In genomic region chrX:2691543-2692220, GRCh38 we compare ENCODE assay signal across 7 cellular contexts. TPM values are rescaled to one million over a fixed set of nuclear protein-coding genes. Genes with fewer than 3 reads are reported as not detected.
A peak's percentile ranks its signal among the peaks of the same experiment; 100 is the strongest.
DNase-seq lines count a peak whose midpoint lies in the region; ATAC-seq and TF ChIP-seq lines count a peak whose summit lies in the region.

No MANE protein-coding gene starts in this region.

- peak overlapping the region; percentile 71 for H3K9ac ChIP-seq in Karpas-422 (ENCODE audit: low read length)

- no peaks in the 10 kb centered on the region for H3K9me2 ChIP-seq in Karpas-422 (replicated peaks; ENCODE audit: insufficient read depth, low read length)

- H3K4me3 Mint-ChIP-seq in brain = peak overlapping the region; percentile 90 to 98 (median 95)

- H3K4me1 Mint-ChIP-seq in brain = peaks cover 48% of the 10 kb centered on the region

- H3K4me1 ChIP-seq in Karpas-422 (ENCODE audit: low read length) = peaks cover 28% of the 10 kb centered on the region

- peaks cover 2% of the 10 kb centered on the region for H3K36me3 Mint-ChIP-seq in brain

- no peaks in the 10 kb centered on the region for H3K79me2 ChIP-seq in Karpas-422 (ENCODE audit: low read length)

- no peaks in the 10 kb centered on the region for H3K36me3 ChIP-seq in Karpas-422 (ENCODE audit: insufficient read depth, low read length)

- H3K27ac ChIP-seq in Karpas-422 (ENCODE audit: low read length) (no peak overlapping the region), substantia nigra (ENCODE audit: low read depth, low read length, poor library complexity, severe bottlenecking) (peak overlapping the region; percentile 17)

- no peak overlapping the region for H2AFZ ChIP-seq in Karpas-422 (ENCODE audit: low read length)

- TF ChIP-seq CTCF in brain (conservative IDR thresholded peaks at IDR 0.05) = no peak

- peak overlapping the region; percentile 71 for H3K4me3 ChIP-seq in Karpas-422 (ENCODE audit: low read length)

- H3K27ac Mint-ChIP-seq in brain = peak overlapping the region; percentile 76 to 90 (median 87)

- peaks cover 4% of the 10 kb centered on the region; the same call in 1 of the 2 replicates for H4K20me1 ChIP-seq in Karpas-422 (ENCODE audit: insufficient read depth, low read depth, low read length)

- peak; percentile 7 for ATAC-seq in GM19395 (IDR thresholded peaks at IDR 0.05; ENCODE audit: unreplicated experiment)

- H3K27me3 Mint-ChIP-seq in brain = peaks cover 32% of the 10 kb centered on the region

- peaks cover 0 to 3% (median 0%) of the 10 kb centered on the region in 5 experiments for H3K9me3 Mint-ChIP-seq in brain

- DNase-seq in Karpas-422 (peak; percentile 67), kidney tubule cell (ENCODE audit: low spot score) (peak; percentile 23), substantia nigra (lab: John Stamatoyannopoulos, UW) (no peak), kidney glomerular epithelial cell (lab: John Stamatoyannopoulos, UW) (no peak), NCI-H774 (lab: John Stamatoyannopoulos, UW) (no peak)

- H3K27me3 ChIP-seq in Karpas-422 (ENCODE audit: low read length) = no peaks in the 10 kb centered on the region

- H3K9me3 ChIP-seq in Karpas-422 (ENCODE audit: low read length) = no peaks in the 10 kb centered on the region

- peak overlapping the region; percentile 82 for H3K4me2 ChIP-seq in Karpas-422 (ENCODE audit: low read depth, low read length, poor library complexity, severe bottlenecking)

RNA-seq across cellular contexts. Expression of gene CD99, which starts 0.6 kb away (rescaled TPM):
- 24.9 and 51.3 TPM in 2 replicates for total RNA-seq in Karpas-422 (2014; rRNA removed; shearing (Covaris generic); ENCODE audit: low replicate concordance)
- polyA plus RNA-seq in brain (ENCODE audit: insufficient read depth, low read depth, low replicate concordance) = 51.5 TPM

Comparison
In these comparisons a context has a peak if more than half of its experiments do, and no peak if none do; other contexts are left out.
1. DNase-seq: peak in Karpas-422 (single experiment) and kidney tubule cell (single experiment); none in substantia nigra (0 of 49), kidney glomerular epithelial cell (single experiment) and NCI-H774 (single experiment).